Comparison of ENCODE assay signal across 1 cellular context in genomic region chr3:38168151-38168987, GRCh38.
TF ChIP-seq lines count a peak whose summit lies in the region.

No MANE protein-coding gene starts in this region.

TF ChIP-seq in SK-N-SH, 30 proteins besides CTCF, POLR2A, EP300 and RAD21 (continued from another document):
- TF ChIP-seq REST (IDR thresholded peaks at IDR 0.05; ENCODE audit: low read depth, low read length) (no peak), FOXJ3 (CRISPR knock-in tag; IDR thresholded peaks at IDR 0.05) (no peak), MEF2A (IDR thresholded peaks at IDR 0.05; ENCODE audit: borderline replicate concordance, low read depth) (no peak), NRF1 (IDR thresholded peaks at IDR 0.05; ENCODE audit: low read depth, low read length) (no peak), RCOR1 (IDR thresholded peaks at IDR 0.05; ENCODE audit: low read length) (no peak), GATA2 (CRISPR knock-in tag; IDR thresholded peaks at IDR 0.05) (no peak), SMC3 (IDR thresholded peaks at IDR 0.05; ENCODE audit: low read depth, low read length) (no peak), JUND (IDR thresholded peaks at IDR 0.05) (peak; percentile 57), MXI1 (IDR thresholded peaks at IDR 0.05; ENCODE audit: low read depth, low read length) (no peak), GABPA (IDR thresholded peaks at IDR 0.05; ENCODE audit: low read depth) (no peak), ELF1 (IDR thresholded peaks at IDR 0.05) (no peak), SIN3A (IDR thresholded peaks at IDR 0.05; ENCODE audit: borderline replicate concordance, low read depth, low read length) (no peak), NFIC (IDR thresholded peaks at IDR 0.05; ENCODE audit: borderline replicate concordance) (no peak), USF1 (IDR thresholded peaks at IDR 0.05; ENCODE audit: borderline replicate concordance, low read depth) (no peak), TEAD4 (IDR thresholded peaks at IDR 0.05; ENCODE audit: borderline replicate concordance, insufficient read depth) (0 out of 2 replicates have a peak, but pooled peaks have one; percentile 26), TCF12 (IDR thresholded peaks at IDR 0.05) (peak; percentile 32; the same call in 1 of the 2 replicates), MAX (IDR thresholded peaks at IDR 0.05; ENCODE audit: low read depth) (no peak), POLR2AphosphoS5 (IDR thresholded peaks at IDR 0.05; ENCODE audit: low read depth, low read length) (no peak; the same call in 1 of the 2 replicates), FOSL2 (IDR thresholded peaks at IDR 0.05; ENCODE audit: borderline replicate concordance, low read depth) (peak; percentile 58; the same call in 1 of the 2 replicates), CHD2 (IDR thresholded peaks at IDR 0.05; ENCODE audit: low read length, partially characterized antibody) (no peak), FOXM1 (IDR thresholded peaks at IDR 0.05; ENCODE audit: low read depth) (no peak), EZH2phosphoT487 (IDR thresholded peaks at IDR 0.05; ENCODE audit: borderline replicate concordance, low read depth) (no peak), RXRA (IDR thresholded peaks at IDR 0.05; ENCODE audit: borderline replicate concordance, low read depth) (no peak), IRF3 (IDR thresholded peaks at IDR 0.05; ENCODE audit: low read depth, low read length) (no peak), ZBTB33 (IDR thresholded peaks at IDR 0.05; ENCODE audit: borderline replicate concordance, low read depth) (no peak), USF2 (IDR thresholded peaks at IDR 0.05; ENCODE audit: borderline replicate concordance, low read depth, low read length) (no peak)
